Comparison of ENCODE assay signal across 8 cellular contexts in the genomic region with DNA sequence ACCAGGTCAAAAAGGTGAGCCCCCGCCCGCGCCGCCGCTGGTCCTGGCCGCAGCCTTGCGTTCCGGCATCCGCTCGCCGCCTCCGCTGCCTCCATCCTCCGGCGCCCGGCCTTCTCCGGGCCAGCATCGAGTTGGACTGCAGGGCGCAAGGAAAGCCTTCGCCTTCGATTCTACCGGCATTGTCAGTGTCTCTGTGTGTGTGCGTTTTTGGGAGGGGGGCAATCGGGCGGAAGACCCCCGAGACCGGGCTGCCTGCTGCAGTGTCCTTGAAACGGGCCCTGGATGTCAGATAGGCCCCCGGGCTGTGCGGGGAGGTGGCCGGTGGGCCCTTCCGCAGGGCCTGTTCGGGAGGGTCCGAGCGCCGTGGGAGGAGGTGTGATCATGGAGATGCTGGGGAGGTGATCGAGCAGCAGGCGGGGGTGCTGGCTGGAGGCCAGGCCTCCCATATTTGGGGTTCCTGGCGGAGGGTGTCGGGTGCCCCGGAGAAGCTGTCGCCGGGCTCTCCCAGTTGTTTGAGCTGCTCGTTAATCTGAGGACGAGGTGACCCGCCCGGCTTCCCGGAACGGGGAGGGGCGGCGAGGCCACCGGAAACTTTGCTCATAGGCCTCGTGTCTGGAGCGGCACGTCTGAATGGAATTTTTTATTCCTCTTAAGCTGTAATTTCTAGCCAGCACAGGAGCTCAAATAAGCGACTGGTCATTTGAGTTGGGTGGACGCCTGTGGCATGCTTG. TPM values are rescaled to one million over a fixed set of nuclear protein-coding genes. Genes with fewer than 3 reads are reported as not detected.
DNase-seq lines count a peak whose midpoint lies in the region; ATAC-seq lines count a peak whose summit lies in the region.

No MANE protein-coding gene starts in this region.

- 0 to 3% (median 1%) methylated on average over 55 to 56 of the region's 56 CpGs for WGBS in adipose tissue, 3 donors

- peak overlapping the region; percentile 93 for H3K27ac Mint-ChIP-seq in T-cell

- intact Hi-C loops in left ventricle myocardium superior (cut with micrococcal nuclease) = no loop called here

- peak overlapping the region; percentile 84 for H3K27ac ChIP-seq in adipose tissue (ENCODE audit: low read depth, low read length)

- no peaks in the 10 kb centered on the region for H3K36me3 Mint-ChIP-seq in T-cell

- DNase-seq in NCI-H2227 (lab: John Stamatoyannopoulos, UW; ENCODE audit: unreplicated experiment) (peak; percentile 49), NCI-H2227 treated with DMSO at 0.1 percent for 48 hours (lab: John Stamatoyannopoulos, UW) (no peak), T-cell (peak; percentile 41 to 78 (median 62)), left ventricle myocardium superior (peak; percentile 89), skeletal muscle cell (ENCODE audit: low read depth) (no peak), HuH-7.5 (ENCODE audit: low spot score) (no peak)

- CTCF ChIA-PET in T-cell (lab: Charles Lee) = interaction anchor here (0.5 to 3.4 kb wide), 6 partner anchors 9 to 666 kb away, joined by 3 to 15 read pairs (median 6); no protein-coding TSS in a partner anchor

- H3K4me3 Mint-ChIP-seq in T-cell = peak overlapping the region; percentile 95 to 98 (median 97)

- POLR2A ChIA-PET in T-cell (lab: Charles Lee) = interaction anchor here (0.5 to 1.0 kb wide), 6 partner anchors 9 to 363 kb away, joined by 3 to 8 read pairs (median 4); no protein-coding TSS in a partner anchor

- ATAC-seq in HG03045 (IDR thresholded peaks at IDR 0.05; ENCODE audit: unreplicated experiment) (peak; percentile 6), T-cell (replicated peaks in 1 of 4) (peak; percentile 26 to 41 (median 36)), left ventricle myocardium superior (peak; percentile 76)

- no peaks in the 10 kb centered on the region for H3K9me3 Mint-ChIP-seq in T-cell

- peak overlapping the region; percentile 97 for H3K4me3 ChIP-seq in skeletal muscle cell (ENCODE audit: low read depth, low read length)

- peaks cover 46 to 52% (median 50%) of the 10 kb centered on the region in 3 donors for H3K4me1 Mint-ChIP-seq in T-cell

- no peaks in the 10 kb centered on the region for H3K27me3 Mint-ChIP-seq in T-cell

RNA-seq across cellular contexts. Expression of a gene that starts 40.9 kb away (rescaled TPM):
- total RNA-seq in T-cell = 10 to 100 TPM; 66.3 to 85.5 (median 83.6) TPM
- polyA plus RNA-seq in adipose tissue = 10 to 100 TPM; 12.2 to 52.5 (median 29.6) TPM
- total RNA-seq in left ventricle myocardium superior = 210 TPM

Comparison
In these comparisons a context has a peak if more than half of its experiments do, and no peak if none do; other contexts are left out.
1. DNase-seq: peak in NCI-H2227 (single experiment), T-cell (34 of 34) and left ventricle myocardium superior (single experiment); none in NCI-H2227 treated with DMSO at 0.1 percent for 48 hours (single experiment), skeletal muscle cell (single experiment) and HuH-7.5 (single experiment).
2. ATAC-seq: peak in every context shown above with its lines; median percentile 76 in left ventricle myocardium superior; 36 in T-cell; 6 in HG03045.